Comparison of ENCODE assay signal across 29 cellular contexts in genomic region chr14:92443167-92443566, GRCh38.
"Had no signal": no experiment of that assay in that cellular context is flagged by ENCODE, and none has a peak within 500 bp of the region (broad histone marks: within the 10 kb centered on the region; RNA-seq: fewer than 3 reads in every experiment).

No MANE protein-coding gene starts in this region.

- H3K9ac ChIP-seq: parathyroid adenoma had no signal

- H3K9me3 Mint-ChIP-seq: central memory CD8-positive, alpha-beta T cell; dendritic cell treated with granulocyte-macrophage colony-stimulating factor and Interleukin-4, amounts not matched to agents 40 ng/mL and 50 ng/mL, for 4 days; mesothelial cell of epicardium; type B pancreatic cell had no signal

- H3K27ac ChIP-seq: colonic mucosa, epithelial cell of prostate, gastrocnemius medialis, heart left ventricle, hepatocyte, neutrophil, parathyroid adenoma, prostate gland, stomach, thyroid gland had no signal

- H3K4me2 ChIP-seq: hepatocyte had no signal

- DNase-seq: colonic mucosa; effector CD8-positive, alpha-beta T cell; endodermal cell; foreskin fibroblast; gastrocnemius medialis; heart left ventricle; mesenchymal stem cell; naive thymus-derived CD8-positive, alpha-beta T cell; nephron progenitor cell; right cardiac atrium; small intestine; stimulated activated CD4-positive, alpha-beta T cell treated with anti-CD3 and anti-CD28 coated beads, Interleukin-1b, Interleukin-23, amount 100 ng/mL, for 48 hours; stimulated activated CD4-positive, alpha-beta T cell treated with anti-CD3 and anti-CD28 coated beads, Interleukin-4, amount 100 ng/mL, for 1 hour; stimulated activated CD8-positive, alpha-beta memory T cell treated with anti-CD3 and anti-CD28 coated beads, Interleukin-4, amount 100 ng/mL, for 48 hours; stimulated activated naive CD4-positive, alpha-beta T cell treated with Interleukin-2 at 50 U/mL for 16 hours; stomach; thyroid gland had no signal

- H3K36me3 Mint-ChIP-seq: mesothelial cell of epicardium; naive thymus-derived CD8-positive, alpha-beta T cell had no signal

- H3K4me1 Mint-ChIP-seq: endodermal cell, mesothelial cell of epicardium had no signal

- H3K4me1 ChIP-seq: colonic mucosa, gastrocnemius medialis, parathyroid adenoma, prostate gland, stomach, thyroid gland had no signal

- H3K36me3 ChIP-seq: colonic mucosa, gastrocnemius medialis, heart left ventricle, neutrophil, prostate gland, stomach, thyroid gland had no signal

- H3K27me3 ChIP-seq: colonic mucosa, gastrocnemius medialis, heart left ventricle, hepatocyte, neutrophil, stomach, thyroid gland had no signal

- ATAC-seq: esophagus mucosa; heart left ventricle; left lobe of liver; naive thymus-derived CD8-positive, alpha-beta T cell; right cardiac atrium had no signal

- H3K27ac Mint-ChIP-seq: dendritic cell treated with granulocyte-macrophage colony-stimulating factor and Interleukin-4, amounts not matched to agents 40 ng/mL and 50 ng/mL, for 4 days; endodermal cell; mesothelial cell of epicardium; nephron progenitor cell; type B pancreatic cell had no signal

- H3K9me3 ChIP-seq: colonic mucosa, gastrocnemius medialis, neutrophil, prostate gland, thyroid gland had no signal

- H3K4me3 Mint-ChIP-seq: central memory CD8-positive, alpha-beta T cell; dendritic cell treated with granulocyte-macrophage colony-stimulating factor and Interleukin-4, amounts not matched to agents 40 ng/mL and 50 ng/mL, for 4 days; endodermal cell; mesothelial cell of epicardium; nephron progenitor cell; type B pancreatic cell had no signal

- H3K4me3 ChIP-seq: colonic mucosa, gastrocnemius medialis, heart left ventricle, hepatocyte, lung, prostate gland, stomach, thyroid gland had no signal

- H3K79me2 ChIP-seq: hepatocyte, parathyroid adenoma had no signal

- H2AFZ ChIP-seq: hepatocyte, parathyroid adenoma had no signal
